2 cellular contexts compared by ENCODE assay signal in the genomic region with DNA sequence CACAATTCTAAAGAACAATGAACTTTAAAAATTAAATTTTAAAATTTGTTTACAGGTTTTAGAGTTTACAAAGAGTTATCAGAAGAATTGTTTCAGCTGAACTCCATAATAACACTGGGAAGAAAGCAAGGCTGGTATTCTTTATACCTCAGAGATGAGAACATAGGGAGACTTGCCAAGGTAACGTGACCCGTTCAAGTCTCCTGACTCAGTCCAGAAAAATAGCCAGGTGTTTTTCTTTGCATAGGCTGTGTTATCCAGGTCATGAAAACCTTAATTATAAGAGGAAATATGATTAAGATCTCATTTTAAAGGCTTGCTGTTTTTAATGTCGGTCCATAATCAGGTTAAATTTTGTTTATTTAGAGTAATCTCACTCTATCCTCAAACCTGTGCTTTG.
TF ChIP-seq lines count a peak whose summit lies in the region.

No MANE protein-coding gene starts in this region.

TF ChIP-seq in HCT116, 20 proteins besides CTCF, POLR2A, EP300 and RAD21:
- TF ChIP-seq YY1 (IDR thresholded peaks at IDR 0.05; ENCODE audit: extremely low read depth, insufficient replicate concordance, low read depth, low read length) (no peak), JUND (IDR thresholded peaks at IDR 0.05) (no peak), SIN3A (IDR thresholded peaks at IDR 0.05; ENCODE audit: low read depth) (no peak), CBX3 (IDR thresholded peaks at IDR 0.05; ENCODE audit: low read depth) (no peak), ZFX (IDR thresholded peaks at IDR 0.05) (no peak), TCF7L2 (IDR thresholded peaks at IDR 0.05; ENCODE audit: borderline replicate concordance, extremely low read depth, insufficient read depth, insufficient read length) (no peak), ELF1 (IDR thresholded peaks at IDR 0.05; ENCODE audit: borderline replicate concordance, low read depth) (no peak), SP1 (IDR thresholded peaks at IDR 0.05; ENCODE audit: low read depth) (no peak), REST (IDR thresholded peaks at IDR 0.05; ENCODE audit: low read depth) (no peak)
- TF ChIP-seq, protein P1, sequence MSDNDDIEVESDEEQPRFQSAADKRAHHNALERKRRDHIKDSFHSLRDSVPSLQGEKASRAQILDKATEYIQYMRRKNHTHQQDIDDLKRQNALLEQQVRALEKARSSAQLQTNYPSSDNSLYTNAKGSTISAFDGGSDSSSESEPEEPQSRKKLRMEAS (IDR thresholded peaks at IDR 0.05): no peak

TF ChIP-seq in K562, 482 proteins besides CTCF, POLR2A, EP300 and RAD21:
- no peak for TF ChIP-seq RBBP5 (IDR thresholded peaks at IDR 0.05; ENCODE audit: borderline replicate concordance, insufficient read depth, low read length, poor library complexity, severe bottlenecking)
- TF ChIP-seq RB1 (IDR thresholded peaks at IDR 0.05; ENCODE audit: low read depth): no peak
- no peak for TF ChIP-seq GABPA (tag; conservative IDR thresholded peaks at IDR 0.05; ENCODE audit: low read depth)
- TF ChIP-seq RBM22 (IDR thresholded peaks at IDR 0.05; ENCODE audit: low read depth, low read length, poor library complexity, severe bottlenecking): no peak
- TF ChIP-seq SNAPC5 (CRISPR knock-in tag; IDR thresholded peaks at IDR 0.05): no peak
- TF ChIP-seq KDM5B (IDR thresholded peaks at IDR 0.05; ENCODE audit: insufficient replicate concordance, low read depth, low read length): no peak
- TF ChIP-seq ASH1L (IDR thresholded peaks at IDR 0.05; ENCODE audit: borderline replicate concordance, low read depth, partially characterized antibody): no peak
- no peak for TF ChIP-seq E2F6 (IDR thresholded peaks at IDR 0.05; ENCODE audit: borderline replicate concordance in 1 of 2, extremely low read depth in 1 of 2, insufficient read depth in 1 of 2, insufficient read length in 1 of 2, low read depth in 1 of 2, low read length in 1 of 2, poor library complexity in 1 of 2, severe bottlenecking in 1 of 2)
- TF ChIP-seq ZNF511 (CRISPR knock-in tag; IDR thresholded peaks at IDR 0.05): no peak
